ENCODE assay signal across 21 cellular contexts in genomic region chr14:100279563-100279962, GRCh38. TPM values are rescaled to one million over a fixed set of nuclear protein-coding genes. Genes with fewer than 3 reads are reported as not detected.
DNase-seq lines count a peak whose midpoint lies in the region; ATAC-seq and TF ChIP-seq lines count a peak whose summit lies in the region.
"Had no signal": no experiment of that assay in that cellular context is flagged by ENCODE, and none has a peak within 500 bp of the region (broad histone marks: within the 10 kb centered on the region; RNA-seq: fewer than 3 reads in every experiment).

No MANE protein-coding gene starts in this region.

- H3K4me1 ChIP-seq in prostate gland (replicated peaks) = peaks cover 13% of the 10 kb centered on the region
- H3K4me1 ChIP-seq: Caco-2 had no signal

- 91% methylated on average over 8 of the region's 8 CpGs for WGBS in prostate gland

- H3K27ac ChIP-seq in VCaP (peak overlapping the region; percentile 71), prostate gland (no peak overlapping the region)
- H3K27ac ChIP-seq: esophagus muscularis mucosa had no signal

- TF ChIP-seq POLR2A in prostate gland (IDR thresholded peaks at IDR 0.05) = no peak

- H3K27me3 ChIP-seq in prostate gland (replicated peaks; ENCODE audit: insufficient read depth) = no peaks in the 10 kb centered on the region
- H3K27me3 ChIP-seq: dorsolateral prefrontal cortex, esophagus muscularis mucosa had no signal

- no peak overlapping the region for H3K4me3 ChIP-seq in prostate gland
- H3K4me3 ChIP-seq: dorsolateral prefrontal cortex, esophagus muscularis mucosa had no signal

- H3K27me3 Mint-ChIP-seq in activated T-cell treated with anti-CD3 and anti-CD28 coated beads, Interleukin-2, amount 50 U/mL, for 72 hours (ENCODE audit: low read depth) = no peaks in the 10 kb centered on the region
- no peaks in the 10 kb centered on the region for H3K27me3 Mint-ChIP-seq in effector memory CD8-positive, alpha-beta T cell
- H3K27me3 Mint-ChIP-seq in progenitor cell of endocrine pancreas = no peaks in the 10 kb centered on the region

- no peak for ATAC-seq in activated T-cell treated with anti-CD3 and anti-CD28 coated beads, Interleukin-2, amount 50 U/mL, for 72 hours (replicated peaks in 1 of 2)
- no peak for ATAC-seq in effector memory CD8-positive, alpha-beta T cell (replicated peaks)
- ATAC-seq: left ventricle myocardium superior had no signal

- TF ChIP-seq CTCF in VCaP (conservative IDR thresholded peaks at IDR 0.05) (no peak), progenitor cell of endocrine pancreas (IDR thresholded peaks at IDR 0.05; ENCODE audit: unreplicated experiment) (no peak), prostate gland (IDR thresholded peaks at IDR 0.05) (no peak)

- H3K9me3 Mint-ChIP-seq in activated T-cell treated with anti-CD3 and anti-CD28 coated beads, Interleukin-2, amount 50 U/mL, for 72 hours = no peaks in the 10 kb centered on the region
- no peaks in the 10 kb centered on the region for H3K9me3 Mint-ChIP-seq in effector memory CD8-positive, alpha-beta T cell
- no peaks in the 10 kb centered on the region for H3K9me3 Mint-ChIP-seq in progenitor cell of endocrine pancreas (ENCODE audit: low read depth)

- intact Hi-C loops in prostate gland (cut with DNase I) = no loop called here

- peaks cover 40% of the 10 kb centered on the region for H3K4me1 Mint-ChIP-seq in activated T-cell treated with anti-CD3 and anti-CD28 coated beads, Interleukin-2, amount 50 U/mL, for 72 hours (ENCODE audit: low read depth)
- H3K4me1 Mint-ChIP-seq in effector memory CD8-positive, alpha-beta T cell (ENCODE audit: low read depth in 2 of 2) = peaks cover 30 to 31% of the 10 kb centered on the region in 2 donors
- peaks cover 29% of the 10 kb centered on the region for H3K4me1 Mint-ChIP-seq in progenitor cell of endocrine pancreas (ENCODE audit: low read depth)

- no peak for DNase-seq in activated T-cell treated with anti-CD3 and anti-CD28 coated beads, Interleukin-2, amount 50 U/mL, for 72 hours
- DNase-seq in activated T-cell treated with anti-CD3 and anti-CD28 coated beads for 4 hours (no peak), progenitor cell of endocrine pancreas (ENCODE audit: low spot score, unreplicated experiment) (no peak), AG20443 (ENCODE audit: low spot score) (no peak), prostate gland (ENCODE audit: low spot score) (no peak), NCI-H2196 (lab: John Stamatoyannopoulos, UW; ENCODE audit: unreplicated experiment) (no peak)
- no peak for DNase-seq in effector memory CD8-positive, alpha-beta T cell
- DNase-seq: ACHN; activated naive CD4-positive, alpha-beta T cell treated with anti-CD3 and anti-CD28 coated beads, Interleukin-2, amount 50 U/mL, for 16 hours; Caco-2; dorsolateral prefrontal cortex; glutamatergic neuron; left ventricle myocardium superior; NCI-H146; NCI-H2227 treated with DMSO at 0.1 percent for 48 hours; retina; stimulated activated naive CD4-positive, alpha-beta T cell had no signal

- H3K36me3 ChIP-seq in prostate gland = no peaks in the 10 kb centered on the region

- peak overlapping the region; percentile 46 for H3K27ac Mint-ChIP-seq in activated T-cell treated with anti-CD3 and anti-CD28 coated beads, Interleukin-2, amount 50 U/mL, for 72 hours
- H3K27ac Mint-ChIP-seq in effector memory CD8-positive, alpha-beta T cell = peak overlapping the region; percentile 66 to 77
- peak overlapping the region; percentile 86 for H3K27ac Mint-ChIP-seq in progenitor cell of endocrine pancreas

- H3K9me3 ChIP-seq in prostate gland = no peaks in the 10 kb centered on the region
- H3K9me3 ChIP-seq: Caco-2, esophagus muscularis mucosa had no signal

- H3K36me3 Mint-ChIP-seq in activated T-cell treated with anti-CD3 and anti-CD28 coated beads, Interleukin-2, amount 50 U/mL, for 72 hours (ENCODE audit: insufficient read depth in 2 of 2) = peaks cover 5 to 7% of the 10 kb centered on the region in 2 donors
- H3K36me3 Mint-ChIP-seq in effector memory CD8-positive, alpha-beta T cell (ENCODE audit: insufficient read depth) = peaks cover 33% of the 10 kb centered on the region
- H3K36me3 Mint-ChIP-seq in progenitor cell of endocrine pancreas (ENCODE audit: insufficient read depth) = peaks cover 4% of the 10 kb centered on the region

- no peak overlapping the region for H3K4me3 Mint-ChIP-seq in activated T-cell treated with anti-CD3 and anti-CD28 coated beads, Interleukin-2, amount 50 U/mL, for 72 hours
- no peak overlapping the region for H3K4me3 Mint-ChIP-seq in effector memory CD8-positive, alpha-beta T cell
- no peak overlapping the region for H3K4me3 Mint-ChIP-seq in progenitor cell of endocrine pancreas (ENCODE audit: low read depth)

RNA-seq across cellular contexts. Expression of gene SLC25A29, which starts 26.7 kb away (rescaled TPM):
- 10 to 100 TPM; 22.7 to 47.2 TPM for total RNA-seq in activated T-cell treated with anti-CD3 and anti-CD28 coated beads, Interleukin-2, amount 50 U/mL, for 72 hours
- 236 and 238 TPM in 2 replicates for total RNA-seq in progenitor cell of endocrine pancreas
- total RNA-seq in prostate gland = 100 to 1,000 TPM; 147 to 169 TPM

RNA-seq across cellular contexts. Expression of gene YY1, which starts 40.6 kb away (rescaled TPM):
- total RNA-seq in activated T-cell treated with anti-CD3 and anti-CD28 coated beads, Interleukin-2, amount 50 U/mL, for 72 hours = 10 to 100 TPM; 93.0 to 99.8 TPM
- 86.6 and 90.2 TPM in 2 replicates for total RNA-seq in progenitor cell of endocrine pancreas
- 10 to 100 TPM; 44.4 to 60.7 TPM for total RNA-seq in prostate gland

RNA-seq across cellular contexts. Expression of gene SLC25A47, which starts 43.6 kb away (rescaled TPM):
- total RNA-seq in activated T-cell treated with anti-CD3 and anti-CD28 coated beads, Interleukin-2, amount 50 U/mL, for 72 hours = not detected
- total RNA-seq in progenitor cell of endocrine pancreas (not detected in 2 replicates), prostate gland (under 1 TPM in 1 of 2 donors, not detected in 1; 0.51 TPM)
- total RNA-seq: Caco-2, esophagus muscularis mucosa, left ventricle myocardium superior, myocyte, urinary bladder had no signal
